In genomic region chr16:67892375-67892774, GRCh38 we compare ENCODE assay signal across 8 cellular contexts. TPM values are rescaled to one million over a fixed set of nuclear protein-coding genes. Genes with fewer than 3 reads are reported as not detected.
A peak's percentile ranks its signal among the peaks of the same experiment; 100 is the strongest.
DNase-seq lines count a peak whose midpoint lies in the region; ATAC-seq, FAIRE-seq and TF ChIP-seq lines count a peak whose summit lies in the region.

No MANE protein-coding gene starts in this region.

- POLR2A ChIA-PET in HepG2 (lab: Yijun Ruan, JAX), result interaction anchor here (1.0 to 3.0 kb wide), 8 partner anchors 9 to 193 kb away, joined by 3 to 32 read pairs (median 5); partner anchors contain the start of genes LCAT, NFATC3, NRN1L and RANBP10

- H3K79me2 ChIP-seq in HepG2 (ENCODE audit: insufficient read depth, low read length), result peaks cover 36% of the 10 kb centered on the region

- no TSS peak for BruUV-seq in HepG2 (replicated peaks; lab: Mats Ljungman, UMichigan)

- H3K4me1 ChIP-seq in adrenal gland (replicated peaks in 1 of 2) (peaks cover 13 to 31% of the 10 kb centered on the region in 2 donors), HepG2 (ENCODE audit: insufficient read depth, low read length) (peaks cover 41% of the 10 kb centered on the region), tibial artery (peaks cover 0 to 42% (median 28%) of the 10 kb centered on the region in 4 donors)

- no peak for TF ChIP-seq RAD21 in HepG2 (CRISPR knock-in tag; IDR thresholded peaks at IDR 0.05)

- no peak for FAIRE-seq in HepG2 (lab: Jason Lieb, UNC)
- no peak for FAIRE-seq in urothelium cell line (lab: Jason Lieb, UNC)

- TF ChIP-seq EP300 in HepG2 (IDR thresholded peaks at IDR 0.05; ENCODE audit: low read depth in 2 of 2, low read length in 2 of 2) (no peak), HepG2 (CRISPR knock-in tag; IDR thresholded peaks at IDR 0.05; ENCODE audit: borderline replicate concordance) (no peak)

- DNase-seq in activated T-cell treated with anti-CD3 and anti-CD28 coated beads, Interleukin-2, amount 50 U/mL, for 4 hours, result no peak
- DNase-seq in activated T-cell treated with anti-CD3 and anti-CD28 coated beads, Interleukin-2, amount 50 U/mL, for 1 hour, result no peak
- DNase-seq in adrenal gland (no peak), HepG2 (ENCODE audit: low spot score) (no peak), tibial artery (no peak), H4 (ENCODE audit: low spot score) (no peak), urothelium cell line (ENCODE audit: low spot score) (no peak)

- CTCF ChIA-PET in HepG2 (lab: Yijun Ruan, JAX; ENCODE audit: low intra/inter-chr PET ratio, low total read pairs), result no interaction called here

- H3K27me3 Mint-ChIP-seq in activated T-cell treated with anti-CD3 and anti-CD28 coated beads, Interleukin-2, amount 50 U/mL, for 4 hours (ENCODE audit: low read depth), result no peaks in the 10 kb centered on the region

- no peak for ATAC-seq in activated T-cell treated with anti-CD3 and anti-CD28 coated beads, Interleukin-2, amount 50 U/mL, for 4 hours
- ATAC-seq in HepG2 (no peak), HG03457 (IDR thresholded peaks at IDR 0.05; ENCODE audit: unreplicated experiment) (no peak)

- TF ChIP-seq POLR2A in adrenal gland (IDR thresholded peaks at IDR 0.05) (no peak), HepG2 (IDR thresholded peaks at IDR 0.05; ENCODE audit: insufficient read depth in 1 of 2, low read depth in 2 of 2, low read length in 2 of 2) (no peak)

- H2AFZ ChIP-seq in HepG2 (ENCODE audit: low read length), result peak overlapping the region; percentile 29

- peak overlapping the region; percentile 79 for H3K4me2 ChIP-seq in HepG2 (ENCODE audit: low read depth, low read length)

- no peaks in the 10 kb centered on the region for H3K27me3 ChIP-seq in adrenal gland
- no peaks in the 10 kb centered on the region; a peak in 1 of 5 replicates for H3K27me3 ChIP-seq in HepG2 (ENCODE audit: control insufficient read depth in 1 of 2, insufficient read depth in 2 of 2, low read length in 2 of 2)
- H3K27me3 ChIP-seq in tibial artery, result no peaks in the 10 kb centered on the region

- peak overlapping the region; percentile 83 for H3K4me3 Mint-ChIP-seq in activated T-cell treated with anti-CD3 and anti-CD28 coated beads, Interleukin-2, amount 50 U/mL, for 4 hours

- no peaks in the 10 kb centered on the region for H3K9me3 Mint-ChIP-seq in activated T-cell treated with anti-CD3 and anti-CD28 coated beads, Interleukin-2, amount 50 U/mL, for 4 hours

- peak overlapping the region in 1 of 4 donors; percentile 97 for H3K4me3 ChIP-seq in adrenal gland
- peak overlapping the region; percentile 64 to 99 (median 65) for H3K4me3 ChIP-seq in HepG2 (replicated peaks in 1 of 3; ENCODE audit: insufficient read depth in 1 of 3, low read depth in 2 of 3, low read length in 3 of 3)
- H3K4me3 ChIP-seq in tibial artery, result peak overlapping the region; percentile 82 to 98

- H3K9ac ChIP-seq in HepG2 (ENCODE audit: insufficient read depth, low read depth, low read length), result peak overlapping the region; percentile 69

- H3K9me3 ChIP-seq in adrenal gland (replicated peaks in 1 of 3) (no peaks in the 10 kb centered on the region), HepG2 (ENCODE audit: low read length) (no peaks in the 10 kb centered on the region), tibial artery (no peaks in the 10 kb centered on the region)

- WGBS in adrenal gland, 4 donors, result 28 to 55% (median 46%) methylated on average over 5 of the region's 5 CpGs
- WGBS in HepG2 (ENCODE audit: low lambda C conversion rate), result 71% methylated on average over 5 of the region's 5 CpGs

- H3K36me3 ChIP-seq in adrenal gland (replicated peaks in 1 of 2), result no peaks in the 10 kb centered on the region
- H3K36me3 ChIP-seq in HepG2 (replicated peaks in 1 of 2; ENCODE audit: control insufficient read depth in 1 of 2, insufficient read depth in 2 of 2, low read length in 2 of 2), result no peaks in the 10 kb centered on the region
- H3K36me3 ChIP-seq in tibial artery, result no peaks in the 10 kb centered on the region

- in situ Hi-C loops in HepG2 (cut with HindIII; ENCODE audit: extremely low pct_ligation_motif_present, low pct_unique_long_range_greater_than_20kb), result no loop called here

- peaks cover 34% of the 10 kb centered on the region for H3K4me1 Mint-ChIP-seq in activated T-cell treated with anti-CD3 and anti-CD28 coated beads, Interleukin-2, amount 50 U/mL, for 4 hours (ENCODE audit: low read depth)

- intact Hi-C loops in adrenal gland (cut with DNase I), result no loop called here
- intact Hi-C loops in HepG2 (cut with micrococcal nuclease; ENCODE audit: unreplicated experiment), result loop anchor here (2.0 kb wide), 1 partner anchor 36 kb away; no protein-coding TSS in a partner anchor
- intact Hi-C loops in tibial artery (cut with DNase I; ENCODE audit: low total_unique reads), result no loop called here

- no peaks in the 10 kb centered on the region for H3K36me3 Mint-ChIP-seq in activated T-cell treated with anti-CD3 and anti-CD28 coated beads, Interleukin-2, amount 50 U/mL, for 4 hours (ENCODE audit: insufficient read depth)

- H3K27ac ChIP-seq in adrenal gland, result peak overlapping the region in 4 of 5 donors; percentile 13 to 98 (median 63)
- H3K27ac ChIP-seq in HepG2 (ENCODE audit: extremely low read length, insufficient read depth, low read length), result peak overlapping the region; percentile 45
- peak overlapping the region; percentile 94 to 99 for H3K27ac ChIP-seq in tibial artery

- peaks cover 7% of the 10 kb centered on the region; the same call in 1 of the 2 replicates for H4K20me1 ChIP-seq in HepG2 (ENCODE audit: insufficient read depth, low read length)

- TF ChIP-seq CTCF in adrenal gland (IDR thresholded peaks at IDR 0.05) (no peak), HepG2 (CRISPR knock-in tag; IDR thresholded peaks at IDR 0.05) (no peak), tibial artery (IDR thresholded peaks at IDR 0.05) (no peak)

RNA-seq across cellular contexts. Expression of gene PSKH1, which starts 0.7 kb away (rescaled TPM):
- 10 to 100 TPM; 10.4 to 14.6 (median 10.9) TPM for total RNA-seq in activated T-cell treated with anti-CD3 and anti-CD28 coated beads, Interleukin-2, amount 50 U/mL, for 4 hours
- total RNA-seq in adrenal gland, result 10 to 100 TPM; 19.9 to 43.7 (median 29.1) TPM
- 10 to 100 TPM in 2 of 3 donors, 1 to 10 TPM in 1; 9.5 to 18.2 (median 15.4) TPM for polyA plus RNA-seq in adrenal gland
- 8.4 and 12.9 TPM in 2 replicates for total RNA-seq in HepG2 (2016; rRNA removed; fragmentation: Illumina TruSeq; extraction: Trizol)
- total RNA-seq in HepG2 (2016; cell fraction: cytosol; rRNA removed; fragmentation: Illumina TruSeq; extraction: Trizol; ENCODE audit: low read depth), result 19.3 and 21.7 TPM in 2 replicates
- 11.2 and 11.8 TPM in 2 replicates for total RNA-seq in HepG2 (2016; cell fraction: insoluble cytoplasmic fraction; rRNA removed; fragmentation: Illumina TruSeq; extraction: Trizol)
- 29.0 and 30.2 TPM in 2 replicates for total RNA-seq in HepG2 (2016; cell fraction: membrane; rRNA removed; fragmentation: Illumina TruSeq; extraction: Trizol)
- total RNA-seq in HepG2 (2016; cell fraction: nucleus; rRNA removed; fragmentation: Illumina TruSeq; extraction: Trizol), result 10.0 and 11.3 TPM in 2 replicates
- 19.1 and 45.7 TPM in 2 replicates for polyA plus RNA-seq in HepG2 (2011; rRNA removed)
- polyA plus RNA-seq in HepG2 (2011; cell fraction: cytosol; rRNA removed), result 25.6 and 28.0 TPM in 2 replicates
- polyA plus RNA-seq in HepG2 (2011; cell fraction: nucleus; rRNA removed), result 28.8 and 29.7 TPM in 2 replicates
- 18.9 and 23.9 TPM in 2 replicates for polyA plus RNA-seq in HepG2 (2012)
- 17.3 and 28.4 TPM in 2 replicates for polyA plus RNA-seq in HepG2 (2016; cell fraction: cytosol; fragmentation: Illumina TruSeq; extraction: Trizol; ENCODE audit: low read depth)
- polyA plus RNA-seq in HepG2 (2016; cell fraction: insoluble cytoplasmic fraction; fragmentation: Illumina TruSeq; extraction: Trizol; ENCODE audit: low read depth), result 25.1 and 27.8 TPM in 2 replicates
- polyA plus RNA-seq in HepG2 (2016; cell fraction: membrane; fragmentation: Illumina TruSeq; extraction: Trizol; ENCODE audit: low read depth), result 46.7 and 49.0 TPM in 2 replicates
- polyA plus RNA-seq in HepG2 (2016; cell fraction: nucleus; fragmentation: Illumina TruSeq; extraction: Trizol; ENCODE audit: insufficient read depth, low read depth), result 19.1 and 27.5 TPM in 2 replicates
- polyA minus RNA-seq in HepG2 (2011; rRNA and poly(A)+ RNA removed; ENCODE audit: low replicate concordance), result 49.1 and 87.7 TPM in 2 replicates
- polyA minus RNA-seq in HepG2 (2011; cell fraction: cytosol; rRNA and poly(A)+ RNA removed), result 17.5 and 18.7 TPM in 2 replicates
- 16.0 and 20.4 TPM in 2 replicates for polyA minus RNA-seq in HepG2 (2011; cell fraction: nucleus; rRNA and poly(A)+ RNA removed)
- 7.7 and 8.1 TPM in 2 replicates for total RNA-seq in H4 (2014; rRNA removed; shearing (Covaris generic))

RNA-seq across cellular contexts. Expression of gene NRN1L, which starts 7.7 kb away (rescaled TPM):
- total RNA-seq in activated T-cell treated with anti-CD3 and anti-CD28 coated beads, Interleukin-2, amount 50 U/mL, for 4 hours, result not detected
- 1 to 10 TPM in 2 of 8 donors, under 1 TPM in 4, not detected in 2; 0.72 to 2.1 (median 0.90) TPM for total RNA-seq in adrenal gland
- polyA plus RNA-seq in adrenal gland, result 1 to 10 TPM in 2 of 3 donors, under 1 TPM in 1; 0.99 to 6.8 (median 2.5) TPM
- 0.53 TPM in 1 of 2 replicates, not detected in the other for total RNA-seq in HepG2 (2016; rRNA removed; fragmentation: Illumina TruSeq; extraction: Trizol)
- not detected in 2 replicates for total RNA-seq in HepG2 (2016; cell fraction: cytosol; rRNA removed; fragmentation: Illumina TruSeq; extraction: Trizol; ENCODE audit: low read depth)
- 0.24 TPM in 1 of 2 replicates, not detected in the other for total RNA-seq in HepG2 (2016; cell fraction: insoluble cytoplasmic fraction; rRNA removed; fragmentation: Illumina TruSeq; extraction: Trizol)
- total RNA-seq in HepG2 (2016; cell fraction: membrane; rRNA removed; fragmentation: Illumina TruSeq; extraction: Trizol), result 0.38 TPM in 1 of 2 replicates, not detected in the other
- not detected in 2 replicates for total RNA-seq in HepG2 (2016; cell fraction: nucleus; rRNA removed; fragmentation: Illumina TruSeq; extraction: Trizol)
- polyA plus RNA-seq in HepG2 (2011; rRNA removed), result 1.2 and 1.3 TPM in 2 replicates
- 0.33 and 0.93 TPM in 2 replicates for polyA plus RNA-seq in HepG2 (2011; cell fraction: cytosol; rRNA removed)
- 11.7 and 16.3 TPM in 2 replicates for polyA plus RNA-seq in HepG2 (2011; cell fraction: nucleus; rRNA removed)
- 0.90 and 2.0 TPM in 2 replicates for polyA plus RNA-seq in HepG2 (2012)
- 0.19 TPM in 1 of 2 replicates, not detected in the other for polyA plus RNA-seq in HepG2 (2016; cell fraction: cytosol; fragmentation: Illumina TruSeq; extraction: Trizol; ENCODE audit: low read depth)
- not detected in 2 replicates for polyA plus RNA-seq in HepG2 (2016; cell fraction: insoluble cytoplasmic fraction; fragmentation: Illumina TruSeq; extraction: Trizol; ENCODE audit: low read depth)
- not detected in 2 replicates for polyA plus RNA-seq in HepG2 (2016; cell fraction: membrane; fragmentation: Illumina TruSeq; extraction: Trizol; ENCODE audit: low read depth)
- polyA plus RNA-seq in HepG2 (2016; cell fraction: nucleus; fragmentation: Illumina TruSeq; extraction: Trizol; ENCODE audit: insufficient read depth, low read depth), result 1.4 and 1.9 TPM in 2 replicates
- polyA minus RNA-seq in HepG2 (2011; rRNA and poly(A)+ RNA removed; ENCODE audit: low replicate concordance), result 0.86 TPM in 1 of 2 replicates, not detected in the other
- polyA minus RNA-seq in HepG2 (2011; cell fraction: cytosol; rRNA and poly(A)+ RNA removed), result not detected in 2 replicates
- polyA minus RNA-seq in HepG2 (2011; cell fraction: nucleus; rRNA and poly(A)+ RNA removed), result not detected in 2 replicates
- total RNA-seq in H4 (2014; rRNA removed; shearing (Covaris generic)), result not detected in 2 replicates

RNA-seq across cellular contexts. Expression of gene EDC4, which starts 19.5 kb away (rescaled TPM):
- 100 to 1,000 TPM; 114 to 124 (median 120) TPM for total RNA-seq in activated T-cell treated with anti-CD3 and anti-CD28 coated beads, Interleukin-2, amount 50 U/mL, for 4 hours
- total RNA-seq in adrenal gland (10 to 100 TPM; 34.0 to 70.8 (median 54.1) TPM), HepG2 (2016; rRNA removed; fragmentation: Illumina TruSeq; extraction: Trizol) (53.4 and 59.1 TPM in 2 replicates)
- polyA plus RNA-seq in adrenal gland (100 to 1,000 TPM in 1 of 3 donors, 10 to 100 TPM in 2; 57.8 to 115 (median 73.3) TPM), HepG2 (2011; rRNA removed) (51.4 and 65.8 TPM in 2 replicates)
- 3.4 and 6.4 TPM in 2 replicates for total RNA-seq in HepG2 (2016; cell fraction: cytosol; rRNA removed; fragmentation: Illumina TruSeq; extraction: Trizol; ENCODE audit: low read depth)
- 49.7 and 63.5 TPM in 2 replicates for total RNA-seq in HepG2 (2016; cell fraction: insoluble cytoplasmic fraction; rRNA removed; fragmentation: Illumina TruSeq; extraction: Trizol)
- total RNA-seq in HepG2 (2016; cell fraction: membrane; rRNA removed; fragmentation: Illumina TruSeq; extraction: Trizol), result 14.5 and 17.3 TPM in 2 replicates
- 56.7 and 57.8 TPM in 2 replicates for total RNA-seq in HepG2 (2016; cell fraction: nucleus; rRNA removed; fragmentation: Illumina TruSeq; extraction: Trizol)
- 31.1 and 42.0 TPM in 2 replicates for polyA plus RNA-seq in HepG2 (2011; cell fraction: cytosol; rRNA removed)
- 315 and 402 TPM in 2 replicates for polyA plus RNA-seq in HepG2 (2011; cell fraction: nucleus; rRNA removed)
- polyA plus RNA-seq in HepG2 (2012), result 35.8 and 45.8 TPM in 2 replicates
- polyA plus RNA-seq in HepG2 (2016; cell fraction: cytosol; fragmentation: Illumina TruSeq; extraction: Trizol; ENCODE audit: low read depth), result 3.8 and 5.4 TPM in 2 replicates
- polyA plus RNA-seq in HepG2 (2016; cell fraction: insoluble cytoplasmic fraction; fragmentation: Illumina TruSeq; extraction: Trizol; ENCODE audit: low read depth), result 41.9 and 50.8 TPM in 2 replicates
- 4.5 and 8.2 TPM in 2 replicates for polyA plus RNA-seq in HepG2 (2016; cell fraction: membrane; fragmentation: Illumina TruSeq; extraction: Trizol; ENCODE audit: low read depth)
- 159 and 172 TPM in 2 replicates for polyA plus RNA-seq in HepG2 (2016; cell fraction: nucleus; fragmentation: Illumina TruSeq; extraction: Trizol; ENCODE audit: insufficient read depth, low read depth)
- polyA minus RNA-seq in HepG2 (2011; rRNA and poly(A)+ RNA removed; ENCODE audit: low replicate concordance), result 150 and 170 TPM in 2 replicates
- 37.8 and 44.5 TPM in 2 replicates for polyA minus RNA-seq in HepG2 (2011; cell fraction: cytosol; rRNA and poly(A)+ RNA removed)
- 61.0 and 65.3 TPM in 2 replicates for polyA minus RNA-seq in HepG2 (2011; cell fraction: nucleus; rRNA and poly(A)+ RNA removed)
- 28.3 and 35.3 TPM in 2 replicates for total RNA-seq in H4 (2014; rRNA removed; shearing (Covaris generic))

RNA-seq across cellular contexts. Expression of gene CTRL, which starts 39.3 kb away (rescaled TPM):
- 10 to 100 TPM in 1 of 3 donors, 1 to 10 TPM in 2; 7.8 to 10.4 (median 8.8) TPM for total RNA-seq in activated T-cell treated with anti-CD3 and anti-CD28 coated beads, Interleukin-2, amount 50 U/mL, for 4 hours
- total RNA-seq in adrenal gland (1 to 10 TPM in 4 of 8 donors, under 1 TPM in 3, not detected in 1; 0.26 to 2.2 (median 1.2) TPM), HepG2 (2016; rRNA removed; fragmentation: Illumina TruSeq; extraction: Trizol) (1.1 and 2.7 TPM in 2 replicates)
- polyA plus RNA-seq in adrenal gland (1 to 10 TPM in 2 of 3 donors, under 1 TPM in 1; 0.09 to 4.6 (median 3.2) TPM), HepG2 (2011; rRNA removed) (1.7 and 1.9 TPM in 2 replicates)
- 1.7 and 2.0 TPM in 2 replicates for total RNA-seq in HepG2 (2016; cell fraction: cytosol; rRNA removed; fragmentation: Illumina TruSeq; extraction: Trizol; ENCODE audit: low read depth)
- total RNA-seq in HepG2 (2016; cell fraction: insoluble cytoplasmic fraction; rRNA removed; fragmentation: Illumina TruSeq; extraction: Trizol), result 1.9 and 2.5 TPM in 2 replicates
- total RNA-seq in HepG2 (2016; cell fraction: membrane; rRNA removed; fragmentation: Illumina TruSeq; extraction: Trizol), result 2.8 and 4.0 TPM in 2 replicates
- total RNA-seq in HepG2 (2016; cell fraction: nucleus; rRNA removed; fragmentation: Illumina TruSeq; extraction: Trizol), result 2.4 and 3.4 TPM in 2 replicates
- polyA plus RNA-seq in HepG2 (2011; cell fraction: cytosol; rRNA removed), result 0.82 and 1.1 TPM in 2 replicates
- polyA plus RNA-seq in HepG2 (2011; cell fraction: nucleus; rRNA removed), result 8.1 and 10.3 TPM in 2 replicates
- polyA plus RNA-seq in HepG2 (2012), result 0.86 and 2.7 TPM in 2 replicates
- polyA plus RNA-seq in HepG2 (2016; cell fraction: cytosol; fragmentation: Illumina TruSeq; extraction: Trizol; ENCODE audit: low read depth), result 2.1 and 2.2 TPM in 2 replicates
- polyA plus RNA-seq in HepG2 (2016; cell fraction: insoluble cytoplasmic fraction; fragmentation: Illumina TruSeq; extraction: Trizol; ENCODE audit: low read depth), result 0.96 and 3.6 TPM in 2 replicates
- 1.7 and 2.4 TPM in 2 replicates for polyA plus RNA-seq in HepG2 (2016; cell fraction: membrane; fragmentation: Illumina TruSeq; extraction: Trizol; ENCODE audit: low read depth)
- polyA plus RNA-seq in HepG2 (2016; cell fraction: nucleus; fragmentation: Illumina TruSeq; extraction: Trizol; ENCODE audit: insufficient read depth, low read depth), result 6.3 and 7.8 TPM in 2 replicates
- polyA minus RNA-seq in HepG2 (2011; rRNA and poly(A)+ RNA removed; ENCODE audit: low replicate concordance), result 1.8 and 2.2 TPM in 2 replicates
- polyA minus RNA-seq in HepG2 (2011; cell fraction: cytosol; rRNA and poly(A)+ RNA removed), result not detected in 2 replicates
- polyA minus RNA-seq in HepG2 (2011; cell fraction: nucleus; rRNA and poly(A)+ RNA removed), result 0.90 and 2.0 TPM in 2 replicates
- total RNA-seq in H4 (2014; rRNA removed; shearing (Covaris generic)), result 0.25 TPM in 1 of 2 replicates, not detected in the other

RNA-seq across cellular contexts. Expression of gene PSMB10, which starts 44.3 kb away (rescaled TPM):
- 100 to 1,000 TPM; 223 to 262 (median 249) TPM for total RNA-seq in activated T-cell treated with anti-CD3 and anti-CD28 coated beads, Interleukin-2, amount 50 U/mL, for 4 hours
- total RNA-seq in adrenal gland (10 to 100 TPM; 42.0 to 71.9 (median 59.1) TPM), HepG2 (2016; rRNA removed; fragmentation: Illumina TruSeq; extraction: Trizol) (65.9 and 71.3 TPM in 2 replicates)
- polyA plus RNA-seq in adrenal gland (100 to 1,000 TPM in 2 of 3 donors, 10 to 100 TPM in 1; 12.6 to 315 (median 305) TPM), HepG2 (2011; rRNA removed) (12.7 and 17.8 TPM in 2 replicates)
- total RNA-seq in HepG2 (2016; cell fraction: cytosol; rRNA removed; fragmentation: Illumina TruSeq; extraction: Trizol; ENCODE audit: low read depth), result 135 and 146 TPM in 2 replicates
- total RNA-seq in HepG2 (2016; cell fraction: insoluble cytoplasmic fraction; rRNA removed; fragmentation: Illumina TruSeq; extraction: Trizol), result 68.9 and 72.1 TPM in 2 replicates
- total RNA-seq in HepG2 (2016; cell fraction: membrane; rRNA removed; fragmentation: Illumina TruSeq; extraction: Trizol), result 107 and 122 TPM in 2 replicates
- total RNA-seq in HepG2 (2016; cell fraction: nucleus; rRNA removed; fragmentation: Illumina TruSeq; extraction: Trizol), result 28.4 and 28.5 TPM in 2 replicates
- polyA plus RNA-seq in HepG2 (2011; cell fraction: cytosol; rRNA removed), result 15.3 and 32.0 TPM in 2 replicates
- 23.8 and 27.0 TPM in 2 replicates for polyA plus RNA-seq in HepG2 (2011; cell fraction: nucleus; rRNA removed)
- 20.6 and 20.8 TPM in 2 replicates for polyA plus RNA-seq in HepG2 (2012)
- polyA plus RNA-seq in HepG2 (2016; cell fraction: cytosol; fragmentation: Illumina TruSeq; extraction: Trizol; ENCODE audit: low read depth), result 128 and 158 TPM in 2 replicates
- polyA plus RNA-seq in HepG2 (2016; cell fraction: insoluble cytoplasmic fraction; fragmentation: Illumina TruSeq; extraction: Trizol; ENCODE audit: low read depth), result 65.0 and 66.8 TPM in 2 replicates
- 86.7 and 90.6 TPM in 2 replicates for polyA plus RNA-seq in HepG2 (2016; cell fraction: membrane; fragmentation: Illumina TruSeq; extraction: Trizol; ENCODE audit: low read depth)
- 32.5 and 33.1 TPM in 2 replicates for polyA plus RNA-seq in HepG2 (2016; cell fraction: nucleus; fragmentation: Illumina TruSeq; extraction: Trizol; ENCODE audit: insufficient read depth, low read depth)
- polyA minus RNA-seq in HepG2 (2011; rRNA and poly(A)+ RNA removed; ENCODE audit: low replicate concordance), result 16.1 and 17.6 TPM in 2 replicates
- 5.4 and 12.7 TPM in 2 replicates for polyA minus RNA-seq in HepG2 (2011; cell fraction: cytosol; rRNA and poly(A)+ RNA removed)
- 7.2 and 9.8 TPM in 2 replicates for polyA minus RNA-seq in HepG2 (2011; cell fraction: nucleus; rRNA and poly(A)+ RNA removed)
- 48.7 and 65.7 TPM in 2 replicates for total RNA-seq in H4 (2014; rRNA removed; shearing (Covaris generic))

Comparison
In these comparisons a context has a peak if more than half of its experiments do, and no peak if none do; other contexts are left out.
1. H3K27ac ChIP-seq: peak in every context shown above with its lines; median percentile 96 in tibial artery; 63 in adrenal gland; 45 in HepG2.